10 cellular contexts compared by ENCODE assay signal in genomic region chr11:189200-189783, GRCh38. TPM values are rescaled to one million over a fixed set of nuclear protein-coding genes. Genes with fewer than 3 reads are reported as not detected.
DNase-seq lines count a peak whose midpoint lies in the region; ATAC-seq and TF ChIP-seq lines count a peak whose summit lies in the region.
"Not testable (repeated sequence)": the region's sequence is repeated elsewhere in the genome, so short reads cannot be mapped to it uniquely, and the experiment has no call there.
"Had no signal": no experiment of that assay in that cellular context is flagged by ENCODE, and none has a peak within 500 bp of the region (broad histone marks: within the 10 kb centered on the region; RNA-seq: fewer than 3 reads in every experiment).

No MANE protein-coding gene starts in this region.

- peak; percentile 2 for DNase-seq in activated CD8-positive, alpha-beta T cell treated with anti-CD3 and anti-CD28 coated beads for 36 hours
- DNase-seq in endodermal cell (peak; percentile 25), left colon (peak in 1 of 2 donors; percentile 13), posterior cingulate gyrus (peak in 9 of 10 donors; percentile 8 to 94 (median 49))

- H3K9ac ChIP-seq in endodermal cell (ENCODE audit: extremely low read depth, low read length, poor library complexity, severe bottlenecking), result not testable (repeated sequence)

- ATAC-seq in GM21723 (IDR thresholded peaks at IDR 0.05; ENCODE audit: unreplicated experiment), result peak; percentile 8
- peak; percentile 34 for ATAC-seq in HG03432 (IDR thresholded peaks at IDR 0.05; ENCODE audit: unreplicated experiment)
- ATAC-seq in activated CD8-positive, alpha-beta T cell treated with anti-CD3 and anti-CD28 coated beads for 36 hours, result not testable (repeated sequence)
- peak; percentile 38 for ATAC-seq in left colon

- not testable (repeated sequence) for H3K9me3 Mint-ChIP-seq in activated CD8-positive, alpha-beta T cell treated with anti-CD3 and anti-CD28 coated beads for 36 hours; endodermal cell

- not testable (repeated sequence) for H3K27me3 ChIP-seq in endodermal cell (ENCODE audit: control insufficient read depth, insufficient read depth, low read length, poor library complexity, severe bottlenecking)

- CTCF ChIA-PET in activated CD8-positive, alpha-beta T cell treated with anti-CD3 and anti-CD28 coated beads for 36 hours (lab: Charles Lee), result not testable (repeated sequence)

- H3K36me3 Mint-ChIP-seq in activated CD8-positive, alpha-beta T cell treated with anti-CD3 and anti-CD28 coated beads for 36 hours (ENCODE audit: low read depth); endodermal cell (ENCODE audit: low read depth): not testable (repeated sequence)

- H3K9me3 ChIP-seq in endodermal cell (ENCODE audit: control insufficient read depth, low read length), result not testable (repeated sequence)

- WGBS in endodermal cell (ENCODE audit: insufficient coverage in 1 of 2, insufficient read length in 1 of 2), 2 experiments, result 86 to 89% methylated on average over 15 to 19 of the region's 55 CpGs

- not testable (repeated sequence) for H3K4me1 ChIP-seq in endodermal cell (ENCODE audit: control insufficient read depth, insufficient read depth, low read length)

- not testable (repeated sequence) for H3K27ac ChIP-seq in endodermal cell (ENCODE audit: low read depth, low read length)

- peak; percentile 25 for TF ChIP-seq CTCF in GM12873 (IDR thresholded peaks at IDR 0.05; ENCODE audit: insufficient read depth, low read depth, low read length, missing control alignments)
- not testable (repeated sequence) for TF ChIP-seq CTCF in activated CD8-positive, alpha-beta T cell treated with anti-CD3 and anti-CD28 coated beads for 36 hours (IDR thresholded peaks at IDR 0.05); endodermal cell (conservative IDR thresholded peaks at IDR 0.05)

- H3K4me3 ChIP-seq in endodermal cell (ENCODE audit: low read length), result not testable (repeated sequence)

- not testable (repeated sequence) for H3K4me1 Mint-ChIP-seq in activated CD8-positive, alpha-beta T cell treated with anti-CD3 and anti-CD28 coated beads for 36 hours (ENCODE audit: low read depth); endodermal cell

- not testable (repeated sequence) for H3K36me3 ChIP-seq in endodermal cell (ENCODE audit: control insufficient read depth, insufficient read depth, low read length)

- POLR2A ChIA-PET in activated CD8-positive, alpha-beta T cell treated with anti-CD3 and anti-CD28 coated beads for 36 hours (lab: Charles Lee), result not testable (repeated sequence)

- H3K27ac Mint-ChIP-seq in activated CD8-positive, alpha-beta T cell treated with anti-CD3 and anti-CD28 coated beads for 36 hours; endodermal cell: not testable (repeated sequence)

- H3K27me3 Mint-ChIP-seq in activated CD8-positive, alpha-beta T cell treated with anti-CD3 and anti-CD28 coated beads for 36 hours; endodermal cell (ENCODE audit: insufficient read depth): not testable (repeated sequence)

- intact Hi-C loops in activated CD8-positive, alpha-beta T cell treated with anti-CD3 and anti-CD28 coated beads for 36 hours (cut with micrococcal nuclease); left colon (cut with DNase I, micrococcal nuclease); posterior cingulate gyrus (cut with DNase I): not testable (repeated sequence)

- not testable (repeated sequence) for H3K4me3 Mint-ChIP-seq in activated CD8-positive, alpha-beta T cell treated with anti-CD3 and anti-CD28 coated beads for 36 hours; endodermal cell

RNA-seq across cellular contexts. Expression of gene SCGB1C1, which starts 3.6 kb away (rescaled TPM):
- not detected for total RNA-seq in activated CD8-positive, alpha-beta T cell treated with anti-CD3 and anti-CD28 coated beads for 36 hours
- total RNA-seq in endodermal cell (not detected), left colon (not detected)
- polyA plus RNA-seq in endodermal cell (2013, experiment 1 of 2), result not detected
- polyA plus RNA-seq in endodermal cell (2013, experiment 2 of 2), result not detected
- total RNA-seq: activated T-helper 1 cell treated with anti-CD3 and anti-CD28 coated beads, Interleukin-12 subunit alpha, Interleukin-12 subunit beta, Interleukin-2, Interleukin-4 antibody, amounts not matched to agents 30 ng/mL and 10 ng/mL and 1 ng/mL, durations not matched to agents 14 hours and 24 hours and 36 hours; Calu3; lung had no signal
- polyA plus RNA-seq: lung had no signal

RNA-seq across cellular contexts. Expression of gene BET1L, which starts 17.9 kb away (rescaled TPM):
- 10 to 100 TPM; 58.4 to 68.9 TPM for total RNA-seq in activated CD8-positive, alpha-beta T cell treated with anti-CD3 and anti-CD28 coated beads for 36 hours
- 10 to 100 TPM; 47.4 to 63.7 TPM for total RNA-seq in endodermal cell
- 26.3 TPM for polyA plus RNA-seq in endodermal cell (2013, experiment 1 of 2)
- 25.1 TPM for polyA plus RNA-seq in endodermal cell (2013, experiment 2 of 2)
- total RNA-seq in left colon, result 10 to 100 TPM; 55.8 to 69.0 TPM

RNA-seq across cellular contexts. Expression of gene RIC8A, which starts 18.2 kb away (rescaled TPM):
- 100 to 1,000 TPM in 1 of 2 experiments, 10 to 100 TPM in 1; 96.5 to 108 TPM for total RNA-seq in activated CD8-positive, alpha-beta T cell treated with anti-CD3 and anti-CD28 coated beads for 36 hours
- total RNA-seq in endodermal cell, result 10 to 100 TPM; 77.1 to 92.6 TPM
- polyA plus RNA-seq in endodermal cell (2013, experiment 1 of 2), result 55.1 TPM
- 56.8 TPM for polyA plus RNA-seq in endodermal cell (2013, experiment 2 of 2)
- 10 to 100 TPM; 77.8 to 86.9 TPM for total RNA-seq in left colon

RNA-seq across cellular contexts. Expression of gene SIRT3, which starts 46.9 kb away (rescaled TPM):
- 10 to 100 TPM; 27.7 to 32.1 TPM for total RNA-seq in activated CD8-positive, alpha-beta T cell treated with anti-CD3 and anti-CD28 coated beads for 36 hours
- total RNA-seq in endodermal cell (10 to 100 TPM; 18.1 to 28.6 TPM), left colon (10 to 100 TPM; 18.8 to 22.3 TPM)
- polyA plus RNA-seq in endodermal cell (2013, experiment 1 of 2), result 20.2 TPM
- 23.5 TPM for polyA plus RNA-seq in endodermal cell (2013, experiment 2 of 2)

RNA-seq across cellular contexts. Expression of gene PSMD13, which starts 47.5 kb away (rescaled TPM):
- 100 to 1,000 TPM; 220 to 228 TPM for total RNA-seq in activated CD8-positive, alpha-beta T cell treated with anti-CD3 and anti-CD28 coated beads for 36 hours
- 100 to 1,000 TPM; 120 to 134 TPM for total RNA-seq in endodermal cell
- 151 TPM for polyA plus RNA-seq in endodermal cell (2013, experiment 1 of 2)
- polyA plus RNA-seq in endodermal cell (2013, experiment 2 of 2), result 145 TPM
- total RNA-seq in left colon, result 100 to 1,000 TPM in 1 of 2 donors, 10 to 100 TPM in 1; 99.5 to 111 TPM
